ENCODE assay signal across 18 cellular contexts in the genomic region with DNA sequence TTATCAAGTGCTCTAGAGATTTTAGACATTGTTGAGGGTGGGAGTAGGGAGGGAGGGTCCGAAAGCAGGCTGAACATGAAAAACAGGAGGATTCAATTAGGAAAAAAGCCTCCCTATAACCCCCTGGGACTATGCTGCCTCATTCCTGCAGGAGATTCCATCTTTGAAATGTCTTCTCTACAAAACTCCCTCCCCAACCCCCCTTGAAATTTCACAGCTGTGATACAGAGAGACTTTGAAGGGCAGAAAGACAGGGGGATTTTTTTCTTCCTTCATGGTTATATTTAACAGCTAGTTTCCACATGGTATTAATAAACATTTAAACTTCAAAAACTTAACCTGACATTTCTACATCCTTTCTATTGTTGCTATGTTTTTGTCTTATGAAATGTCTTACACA.
"Had no signal": no experiment of that assay in that cellular context is flagged by ENCODE, and none has a peak within 500 bp of the region (broad histone marks: within the 10 kb centered on the region; RNA-seq: fewer than 3 reads in every experiment).

No MANE protein-coding gene starts in this region.

- H3K9me3 Mint-ChIP-seq: activated T-helper 17 cell treated with anti-CD3 and anti-CD28 coated beads, Interleukin-2, amount 50 U/mL, for 72 hours had no signal

- H3K27me3 ChIP-seq: ascending aorta, breast epithelium, gastrocnemius medialis, left lung had no signal

- H3K4me3 Mint-ChIP-seq: activated T-helper 17 cell treated with anti-CD3 and anti-CD28 coated beads, Interleukin-2, amount 50 U/mL, for 72 hours; naive B cell; stimulated activated memory B cell treated with anti-CD40 and anti-IgM and Interleukin-4, amounts not matched to agents 10 μg/mL and 1 μg/mL and 100 μg/mL, for 72 hours; T-cell had no signal

- H3K4me1 Mint-ChIP-seq: activated T-helper 17 cell treated with anti-CD3 and anti-CD28 coated beads, Interleukin-2, amount 50 U/mL, for 72 hours; stimulated activated memory B cell treated with anti-CD40 and anti-IgM and Interleukin-4, amounts not matched to agents 10 μg/mL and 1 μg/mL and 100 μg/mL, for 72 hours had no signal

- H3K4me1 ChIP-seq: ascending aorta, breast epithelium, gastrocnemius medialis, left lung had no signal

- H3K36me3 Mint-ChIP-seq: stimulated activated memory B cell treated with anti-CD40 and anti-IgM and Interleukin-4, amounts not matched to agents 10 μg/mL and 1 μg/mL and 100 μg/mL, for 72 hours; T-cell had no signal

- H3K36me3 ChIP-seq: ascending aorta, breast epithelium, gastrocnemius medialis, heart left ventricle, left lung, neutrophil had no signal

- H3K9me3 ChIP-seq: ascending aorta, gastrocnemius medialis, left lung, neutrophil had no signal

- H3K27ac Mint-ChIP-seq: activated T-helper 17 cell treated with anti-CD3 and anti-CD28 coated beads, Interleukin-2, amount 50 U/mL, for 72 hours; naive B cell; stimulated activated memory B cell treated with anti-CD40 and anti-IgM and Interleukin-4, amounts not matched to agents 10 μg/mL and 1 μg/mL and 100 μg/mL, for 72 hours; T-cell had no signal

- DNase-seq: activated naive CD4-positive, alpha-beta T cell treated with Interleukin-2 at 50 U/mL for 16 hours; activated T-cell treated with anti-CD3 and anti-CD28 coated beads for 4 hours; gastrocnemius medialis; left lung; mammary epithelial cell; naive B cell; retina; stimulated activated CD4-positive, alpha-beta T cell treated with anti-CD3 and anti-CD28 coated beads, Interleukin-2, amount 100 ng/mL, for 48 hours; T-cell; T-helper 9 cell had no signal

- H3K4me3 ChIP-seq: ascending aorta, breast epithelium, gastrocnemius medialis, heart left ventricle, left lung had no signal

- H3K27ac ChIP-seq: ascending aorta, heart left ventricle, left lung, neutrophil had no signal

- ATAC-seq: activated CD4-positive, CD25-positive, alpha-beta regulatory T cell treated with anti-CD3 and anti-CD28 coated beads, Interleukin-2, amount 50 U/mL, for 24 hours; activated T-helper 17 cell treated with anti-CD3 and anti-CD28 coated beads, Interleukin-2, amount 50 U/mL, for 72 hours; esophagus mucosa; gastrocnemius medialis; left lung; stimulated activated memory B cell treated with anti-CD40 and anti-IgM and Interleukin-4, amounts not matched to agents 10 μg/mL and 1 μg/mL and 100 μg/mL, for 72 hours; T-cell had no signal
